In the genomic region with DNA sequence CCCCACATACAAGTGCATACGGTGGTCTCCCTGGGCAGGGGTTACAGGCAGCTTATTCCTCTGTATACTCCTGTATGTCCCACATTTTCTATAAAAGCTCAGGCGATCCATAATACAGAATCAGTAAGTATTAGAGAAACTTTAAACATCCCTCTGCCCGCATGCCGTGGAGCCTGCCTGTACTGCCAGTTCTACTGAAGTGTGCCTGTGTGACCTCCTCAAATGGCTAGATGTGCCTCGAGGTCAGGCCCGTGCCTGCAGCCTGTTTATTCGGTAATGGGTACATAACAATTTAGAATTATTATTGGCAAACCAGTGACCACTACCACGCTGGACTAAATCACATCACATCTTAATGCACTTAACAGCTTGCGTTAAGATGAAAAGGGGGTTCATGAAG, we compare ENCODE assay signal across 11 cellular contexts.
"Had no signal": no experiment of that assay in that cellular context is flagged by ENCODE, and none has a peak within 500 bp of the region (broad histone marks: within the 10 kb centered on the region; RNA-seq: fewer than 3 reads in every experiment).

No MANE protein-coding gene starts in this region.

- H3K36me3 ChIP-seq: breast epithelium, lower lobe of right lung, ovary had no signal

- H3K4me1 ChIP-seq: breast epithelium had no signal

- H3K9me3 ChIP-seq: breast epithelium, lower lobe of right lung, ovary, testis had no signal

- H3K27ac ChIP-seq: breast epithelium, foreskin keratinocyte, lower lobe of right lung, ovary had no signal

- H3K27me3 ChIP-seq: breast epithelium, foreskin keratinocyte, ovary, testis had no signal

- DNase-seq: activated naive CD4-positive, alpha-beta T cell; activated naive CD8-positive, alpha-beta T cell treated with anti-CD3 and anti-CD28 coated beads, Interleukin-2, amount 10 ng/mL, durations not matched to agents 7 days and 5 days; foreskin keratinocyte; immature natural killer cell; lower lobe of right lung; stimulated activated CD4-positive, alpha-beta T cell treated with anti-CD3 and anti-CD28 coated beads, Interleukin-15, amount 100 ng/mL, for 24 hours; stimulated activated CD4-positive, alpha-beta T cell treated with anti-CD3 and anti-CD28 coated beads, Interleukin-4, amount 100 ng/mL, for 24 hours; stimulated activated naive CD8-positive, alpha-beta T cell treated with anti-CD3 and anti-CD28 coated beads, Interleukin-15, Interleukin-2, amounts not matched to agents 100 U/mL and 50 U/mL, for 24 hours had no signal
